ENCODE assay signal across 8 cellular contexts in genomic region chr1:167630568-167631385, GRCh38. TPM values are rescaled to one million over a fixed set of nuclear protein-coding genes. Genes with fewer than 3 reads are reported as not detected.
DNase-seq lines count a peak whose midpoint lies in the region; ATAC-seq and TF ChIP-seq lines count a peak whose summit lies in the region.

No MANE protein-coding gene starts in this region.

- intact Hi-C loops in CD8-positive, alpha-beta T cell (cut with DNase I, micrococcal nuclease), result loop anchor here (2.0 to 10.0 kb wide), 3 partner anchors 84 to 756 kb away; partner anchors contain the start of gene TADA1 (in 1 of the 2)

- H3K9ac ChIP-seq in iPS-20b (ENCODE audit: low read depth, low read length), result peak overlapping the region; percentile 48; the same call in 1 of the 2 replicates

- CTCF ChIA-PET in CD8-positive, alpha-beta T cell (lab: Charles Lee), result interaction anchor here (1.3 to 4.4 kb wide), 5 partner anchors 14 to 85 kb away, joined by 3 to 59 read pairs (median 7); no protein-coding TSS in a partner anchor

- H3K36me3 Mint-ChIP-seq in CD8-positive, alpha-beta T cell, result peaks cover 40% of the 10 kb centered on the region
- peaks cover 5% of the 10 kb centered on the region for H3K36me3 Mint-ChIP-seq in activated naive CD8-positive, alpha-beta T cell
- H3K36me3 Mint-ChIP-seq in stimulated activated effector memory CD8-positive, alpha-beta T cell treated with anti-CD3 and anti-CD28 coated beads, Interleukin-12 subunit alpha, Interleukin-12 subunit beta, amount 100 ng/mL, for 72 hours, result peaks cover 60% of the 10 kb centered on the region

- no peaks in the 10 kb centered on the region for H3K27me3 ChIP-seq in CD8-positive, alpha-beta T cell (ENCODE audit: insufficient read depth, low read length)
- H3K27me3 ChIP-seq in iPS-20b (ENCODE audit: insufficient read depth, low read length), result peaks cover 83% of the 10 kb centered on the region

- peaks cover 79% of the 10 kb centered on the region for H3K4me1 Mint-ChIP-seq in CD8-positive, alpha-beta T cell (ENCODE audit: low read depth)
- H3K4me1 Mint-ChIP-seq in activated naive CD8-positive, alpha-beta T cell (ENCODE audit: low read depth), result peaks cover 76% of the 10 kb centered on the region
- peaks cover 72% of the 10 kb centered on the region for H3K4me1 Mint-ChIP-seq in stimulated activated effector memory CD8-positive, alpha-beta T cell treated with anti-CD3 and anti-CD28 coated beads, Interleukin-12 subunit alpha, Interleukin-12 subunit beta, amount 100 ng/mL, for 72 hours

- peaks cover 76% of the 10 kb centered on the region for H3K4me1 ChIP-seq in CD8-positive, alpha-beta T cell (ENCODE audit: insufficient read depth, low read length)
- H3K4me1 ChIP-seq in iPS-20b (ENCODE audit: insufficient read depth, low read length), result peaks cover 17% of the 10 kb centered on the region; the same call in 1 of the 2 replicates

- peak in 3 of 7 experiments; percentile 37 to 62 (median 38) for DNase-seq in CD8-positive, alpha-beta T cell
- peak in 1 of 2 donors; percentile 66 for DNase-seq in stimulated activated effector memory CD8-positive, alpha-beta T cell treated with anti-CD3 and anti-CD28 coated beads, Interleukin-12 subunit alpha, Interleukin-12 subunit beta, amount 100 ng/mL, for 72 hours (ENCODE audit: low spot score in 2 of 2)
- no peak for DNase-seq in inferior parietal cortex (ENCODE audit: extremely low spot score)
- DNase-seq in NCI-H446 (lab: John Stamatoyannopoulos, UW), result no peak

- ATAC-seq in CD8-positive, alpha-beta T cell, result peak; percentile 29
- peak; percentile 25 for ATAC-seq in HG03175 (IDR thresholded peaks at IDR 0.05; ENCODE audit: unreplicated experiment)
- ATAC-seq in stimulated activated effector memory CD8-positive, alpha-beta T cell treated with anti-CD3 and anti-CD28 coated beads, Interleukin-12 subunit alpha, Interleukin-12 subunit beta, amount 100 ng/mL, for 72 hours, result peak; percentile 15
- no peak for ATAC-seq in GM19035 (IDR thresholded peaks at IDR 0.05; ENCODE audit: unreplicated experiment)

- peak overlapping the region; percentile 97 for H3K27ac Mint-ChIP-seq in CD8-positive, alpha-beta T cell
- peak overlapping the region; percentile 99 for H3K27ac Mint-ChIP-seq in activated naive CD8-positive, alpha-beta T cell
- H3K27ac Mint-ChIP-seq in stimulated activated effector memory CD8-positive, alpha-beta T cell treated with anti-CD3 and anti-CD28 coated beads, Interleukin-12 subunit alpha, Interleukin-12 subunit beta, amount 100 ng/mL, for 72 hours, result peak overlapping the region; percentile 95

- H3K4me3 Mint-ChIP-seq in CD8-positive, alpha-beta T cell, result peak overlapping the region; percentile 95
- H3K4me3 Mint-ChIP-seq in activated naive CD8-positive, alpha-beta T cell, result peak overlapping the region; percentile 96
- H3K4me3 Mint-ChIP-seq in stimulated activated effector memory CD8-positive, alpha-beta T cell treated with anti-CD3 and anti-CD28 coated beads, Interleukin-12 subunit alpha, Interleukin-12 subunit beta, amount 100 ng/mL, for 72 hours, result peak overlapping the region; percentile 81

- no peaks in the 10 kb centered on the region for H3K9me3 ChIP-seq in CD8-positive, alpha-beta T cell (ENCODE audit: low read length)
- H3K9me3 ChIP-seq in iPS-20b (ENCODE audit: insufficient read depth, low read depth, low read length), result no peaks in the 10 kb centered on the region

- peaks cover 7% of the 10 kb centered on the region for H3K36me3 ChIP-seq in CD8-positive, alpha-beta T cell (ENCODE audit: insufficient read depth, low read length)
- no peaks in the 10 kb centered on the region for H3K36me3 ChIP-seq in iPS-20b (ENCODE audit: insufficient read depth, low read depth, low read length)

- H3K27ac ChIP-seq in CD8-positive, alpha-beta T cell (ENCODE audit: low read depth, low read length), result peak overlapping the region; percentile 67
- no peak overlapping the region for H3K27ac ChIP-seq in iPS-20b (ENCODE audit: low read length)

- H3K9me3 Mint-ChIP-seq in CD8-positive, alpha-beta T cell, result peaks cover 1% of the 10 kb centered on the region
- no peaks in the 10 kb centered on the region for H3K9me3 Mint-ChIP-seq in activated naive CD8-positive, alpha-beta T cell (ENCODE audit: low read depth)
- no peaks in the 10 kb centered on the region for H3K9me3 Mint-ChIP-seq in stimulated activated effector memory CD8-positive, alpha-beta T cell treated with anti-CD3 and anti-CD28 coated beads, Interleukin-12 subunit alpha, Interleukin-12 subunit beta, amount 100 ng/mL, for 72 hours

- POLR2A ChIA-PET in CD8-positive, alpha-beta T cell (lab: Charles Lee), result interaction anchor here (1.9 to 10.0 kb wide), 3 partner anchors 13 to 84 kb away, joined by 9 to 86 read pairs (median 22); no protein-coding TSS in a partner anchor

- no peak for TF ChIP-seq CTCF in CD8-positive, alpha-beta T cell (IDR thresholded peaks at IDR 0.05)

- peak overlapping the region; percentile 77 for H3K4me3 ChIP-seq in CD8-positive, alpha-beta T cell (ENCODE audit: low read depth, low read length)
- H3K4me3 ChIP-seq in iPS-20b (ENCODE audit: low read length), result peak overlapping the region; percentile 70

- H3K27me3 Mint-ChIP-seq in CD8-positive, alpha-beta T cell (ENCODE audit: low read depth), result no peaks in the 10 kb centered on the region
- H3K27me3 Mint-ChIP-seq in activated naive CD8-positive, alpha-beta T cell, result no peaks in the 10 kb centered on the region

RNA-seq across cellular contexts. Expression of gene RCSD1, which starts 0.7 kb away (rescaled TPM):
- 10 to 100 TPM; 42.4 to 44.3 TPM for total RNA-seq in CD8-positive, alpha-beta T cell
